1 cellular context compared by ENCODE assay signal in the genomic region with DNA sequence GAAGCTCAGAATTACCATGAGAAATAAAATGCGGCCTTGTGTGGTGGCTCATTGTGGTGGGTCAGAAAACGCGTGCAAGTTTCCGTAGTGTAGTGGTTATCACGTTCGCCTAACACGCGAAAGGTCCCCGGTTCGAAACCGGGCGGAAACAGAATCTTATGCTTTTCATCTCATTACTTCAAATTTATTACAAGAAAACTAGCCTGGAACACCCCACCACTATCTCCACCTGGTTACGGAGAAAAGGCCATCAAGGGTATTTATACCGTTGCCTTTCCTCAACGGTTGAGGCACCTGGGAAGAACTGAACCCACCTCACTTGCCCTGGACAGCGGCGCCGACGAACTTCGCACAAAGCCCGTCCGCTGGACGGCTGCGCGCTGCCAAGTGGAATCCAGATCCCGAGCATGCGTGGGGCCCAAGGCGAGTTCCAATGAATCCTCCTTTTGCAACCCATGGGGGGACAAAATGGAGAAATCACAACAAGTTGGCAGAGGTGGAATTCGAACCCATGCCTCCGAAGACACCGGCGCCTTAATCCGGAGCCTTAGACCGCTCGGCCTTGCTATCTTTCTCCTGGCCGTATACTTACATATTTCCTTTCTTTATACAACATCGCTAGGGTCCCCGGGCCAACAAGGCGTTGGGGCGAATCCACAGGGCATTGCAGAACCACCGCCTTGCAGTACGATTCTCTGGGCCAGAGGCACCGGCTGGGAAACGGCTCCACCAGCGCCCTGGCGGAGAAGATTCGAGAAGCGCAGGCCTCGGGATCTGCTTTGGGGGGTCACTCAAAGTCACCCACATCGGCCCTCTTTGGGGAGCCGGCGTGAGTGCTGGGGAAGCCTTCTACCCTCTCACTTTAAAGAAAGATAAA.
TF ChIP-seq lines count a peak whose summit lies in the region.

No MANE protein-coding gene starts in this region.

TF ChIP-seq in GM23338, 12 proteins besides CTCF, POLR2A, EP300 and RAD21:
- TF ChIP-seq POLR2AphosphoS5 (IDR thresholded peaks at IDR 0.05; ENCODE audit: low read depth) (no peak), STAT1 (IDR thresholded peaks at IDR 0.05; ENCODE audit: unreplicated experiment) (no peak), CREB1 (CRISPR knock-in tag; IDR thresholded peaks at IDR 0.05; ENCODE audit: low read depth) (no peak), NANOG (IDR thresholded peaks at IDR 0.05; ENCODE audit: borderline replicate concordance) (no peak), JUNB (IDR thresholded peaks at IDR 0.05; ENCODE audit: unreplicated experiment) (no peak), EZH2 (IDR thresholded peaks at IDR 0.05; ENCODE audit: low read depth, unreplicated experiment) (no peak), EZH2phosphoT487 (IDR thresholded peaks at IDR 0.05; ENCODE audit: unreplicated experiment) (no peak), ZNF114 (CRISPR knock-in tag; IDR thresholded peaks at IDR 0.05) (no peak), ZNF331 (CRISPR knock-in tag; IDR thresholded peaks at IDR 0.05; ENCODE audit: low read depth) (no peak)
- TF ChIP-seq, protein P1, sequence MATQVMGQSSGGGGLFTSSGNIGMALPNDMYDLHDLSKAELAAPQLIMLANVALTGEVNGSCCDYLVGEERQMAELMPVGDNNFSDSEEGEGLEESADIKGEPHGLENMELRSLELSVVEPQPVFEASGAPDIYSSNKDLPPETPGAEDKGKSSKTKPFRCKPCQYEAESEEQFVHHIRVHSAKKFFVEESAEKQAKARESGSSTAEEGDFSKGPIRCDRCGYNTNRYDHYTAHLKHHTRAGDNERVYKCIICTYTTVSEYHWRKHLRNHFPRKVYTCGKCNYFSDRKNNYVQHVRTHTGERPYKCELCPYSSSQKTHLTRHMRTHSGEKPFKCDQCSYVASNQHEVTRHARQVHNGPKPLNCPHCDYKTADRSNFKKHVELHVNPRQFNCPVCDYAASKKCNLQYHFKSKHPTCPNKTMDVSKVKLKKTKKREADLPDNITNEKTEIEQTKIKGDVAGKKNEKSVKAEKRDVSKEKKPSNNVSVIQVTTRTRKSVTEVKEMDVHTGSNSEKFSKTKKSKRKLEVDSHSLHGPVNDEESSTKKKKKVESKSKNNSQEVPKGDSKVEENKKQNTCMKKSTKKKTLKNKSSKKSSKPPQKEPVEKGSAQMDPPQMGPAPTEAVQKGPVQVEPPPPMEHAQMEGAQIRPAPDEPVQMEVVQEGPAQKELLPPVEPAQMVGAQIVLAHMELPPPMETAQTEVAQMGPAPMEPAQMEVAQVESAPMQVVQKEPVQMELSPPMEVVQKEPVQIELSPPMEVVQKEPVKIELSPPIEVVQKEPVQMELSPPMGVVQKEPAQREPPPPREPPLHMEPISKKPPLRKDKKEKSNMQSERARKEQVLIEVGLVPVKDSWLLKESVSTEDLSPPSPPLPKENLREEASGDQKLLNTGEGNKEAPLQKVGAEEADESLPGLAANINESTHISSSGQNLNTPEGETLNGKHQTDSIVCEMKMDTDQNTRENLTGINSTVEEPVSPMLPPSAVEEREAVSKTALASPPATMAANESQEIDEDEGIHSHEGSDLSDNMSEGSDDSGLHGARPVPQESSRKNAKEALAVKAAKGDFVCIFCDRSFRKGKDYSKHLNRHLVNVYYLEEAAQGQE (IDR thresholded peaks at IDR 0.05; ENCODE audit: unreplicated experiment): no peak
- TF ChIP-seq, protein P2, sequence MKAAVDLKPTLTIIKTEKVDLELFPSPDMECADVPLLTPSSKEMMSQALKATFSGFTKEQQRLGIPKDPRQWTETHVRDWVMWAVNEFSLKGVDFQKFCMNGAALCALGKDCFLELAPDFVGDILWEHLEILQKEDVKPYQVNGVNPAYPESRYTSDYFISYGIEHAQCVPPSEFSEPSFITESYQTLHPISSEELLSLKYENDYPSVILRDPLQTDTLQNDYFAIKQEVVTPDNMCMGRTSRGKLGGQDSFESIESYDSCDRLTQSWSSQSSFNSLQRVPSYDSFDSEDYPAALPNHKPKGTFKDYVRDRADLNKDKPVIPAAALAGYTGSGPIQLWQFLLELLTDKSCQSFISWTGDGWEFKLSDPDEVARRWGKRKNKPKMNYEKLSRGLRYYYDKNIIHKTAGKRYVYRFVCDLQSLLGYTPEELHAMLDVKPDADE (IDR thresholded peaks at IDR 0.05): no peak
- TF ChIP-seq, protein P3, sequence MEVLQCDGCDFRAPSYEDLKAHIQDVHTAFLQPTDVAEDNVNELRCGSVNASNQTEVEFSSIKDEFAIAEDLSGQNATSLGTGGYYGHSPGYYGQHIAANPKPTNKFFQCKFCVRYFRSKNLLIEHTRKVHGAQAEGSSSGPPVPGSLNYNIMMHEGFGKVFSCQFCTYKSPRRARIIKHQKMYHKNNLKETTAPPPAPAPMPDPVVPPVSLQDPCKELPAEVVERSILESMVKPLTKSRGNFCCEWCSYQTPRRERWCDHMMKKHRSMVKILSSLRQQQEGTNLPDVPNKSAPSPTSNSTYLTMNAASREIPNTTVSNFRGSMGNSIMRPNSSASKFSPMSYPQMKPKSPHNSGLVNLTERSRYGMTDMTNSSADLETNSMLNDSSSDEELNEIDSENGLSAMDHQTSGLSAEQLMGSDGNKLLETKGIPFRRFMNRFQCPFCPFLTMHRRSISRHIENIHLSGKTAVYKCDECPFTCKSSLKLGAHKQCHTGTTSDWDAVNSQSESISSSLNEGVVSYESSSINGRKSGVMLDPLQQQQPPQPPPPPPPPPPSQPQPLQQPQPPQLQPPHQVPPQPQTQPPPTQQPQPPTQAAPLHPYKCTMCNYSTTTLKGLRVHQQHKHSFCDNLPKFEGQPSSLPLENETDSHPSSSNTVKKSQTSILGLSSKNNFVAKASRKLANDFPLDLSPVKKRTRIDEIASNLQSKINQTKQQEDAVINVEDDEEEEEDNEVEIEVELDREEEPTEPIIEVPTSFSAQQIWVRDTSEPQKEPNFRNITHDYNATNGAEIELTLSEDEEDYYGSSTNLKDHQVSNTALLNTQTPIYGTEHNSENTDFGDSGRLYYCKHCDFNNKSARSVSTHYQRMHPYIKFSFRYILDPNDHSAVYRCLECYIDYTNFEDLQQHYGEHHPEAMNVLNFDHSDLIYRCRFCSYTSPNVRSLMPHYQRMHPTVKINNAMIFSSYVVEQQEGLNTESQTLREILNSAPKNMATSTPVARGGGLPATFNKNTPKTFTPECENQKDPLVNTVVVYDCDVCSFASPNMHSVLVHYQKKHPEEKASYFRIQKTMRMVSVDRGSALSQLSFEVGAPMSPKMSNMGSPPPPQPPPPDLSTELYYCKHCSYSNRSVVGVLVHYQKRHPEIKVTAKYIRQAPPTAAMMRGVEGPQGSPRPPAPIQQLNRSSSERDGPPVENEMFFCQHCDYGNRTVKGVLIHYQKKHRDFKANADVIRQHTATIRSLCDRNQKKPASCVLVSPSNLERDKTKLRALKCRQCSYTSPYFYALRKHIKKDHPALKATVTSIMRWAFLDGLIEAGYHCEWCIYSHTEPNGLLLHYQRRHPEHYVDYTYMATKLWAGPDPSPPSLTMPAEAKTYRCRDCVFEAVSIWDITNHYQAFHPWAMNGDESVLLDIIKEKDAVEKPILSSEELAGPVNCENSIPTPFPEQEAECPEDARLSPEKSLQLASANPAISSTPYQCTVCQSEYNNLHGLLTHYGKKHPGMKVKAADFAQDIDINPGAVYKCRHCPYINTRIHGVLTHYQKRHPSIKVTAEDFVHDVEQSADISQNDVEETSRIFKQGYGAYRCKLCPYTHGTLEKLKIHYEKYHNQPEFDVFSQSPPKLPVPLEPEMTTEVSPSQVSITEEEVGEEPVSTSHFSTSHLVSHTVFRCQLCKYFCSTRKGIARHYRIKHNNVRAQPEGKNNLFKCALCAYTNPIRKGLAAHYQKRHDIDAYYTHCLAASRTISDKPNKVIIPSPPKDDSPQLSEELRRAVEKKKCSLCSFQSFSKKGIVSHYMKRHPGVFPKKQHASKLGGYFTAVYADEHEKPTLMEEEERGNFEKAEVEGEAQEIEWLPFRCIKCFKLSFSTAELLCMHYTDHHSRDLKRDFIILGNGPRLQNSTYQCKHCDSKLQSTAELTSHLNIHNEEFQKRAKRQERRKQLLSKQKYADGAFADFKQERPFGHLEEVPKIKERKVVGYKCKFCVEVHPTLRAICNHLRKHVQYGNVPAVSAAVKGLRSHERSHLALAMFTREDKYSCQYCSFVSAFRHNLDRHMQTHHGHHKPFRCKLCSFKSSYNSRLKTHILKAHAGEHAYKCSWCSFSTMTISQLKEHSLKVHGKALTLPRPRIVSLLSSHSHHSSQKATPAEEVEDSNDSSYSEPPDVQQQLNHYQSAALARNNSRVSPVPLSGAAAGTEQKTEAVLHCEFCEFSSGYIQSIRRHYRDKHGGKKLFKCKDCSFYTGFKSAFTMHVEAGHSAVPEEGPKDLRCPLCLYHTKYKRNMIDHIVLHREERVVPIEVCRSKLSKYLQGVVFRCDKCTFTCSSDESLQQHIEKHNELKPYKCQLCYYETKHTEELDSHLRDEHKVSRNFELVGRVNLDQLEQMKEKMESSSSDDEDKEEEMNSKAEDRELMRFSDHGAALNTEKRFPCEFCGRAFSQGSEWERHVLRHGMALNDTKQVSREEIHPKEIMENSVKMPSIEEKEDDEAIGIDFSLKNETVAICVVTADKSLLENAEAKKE (CRISPR knock-in tag; IDR thresholded peaks at IDR 0.05): no peak
TF ChIP-seq in GM23338: peak in this region for 0.
